Comparison of ENCODE assay signal across 8 cellular contexts in the genomic region with DNA sequence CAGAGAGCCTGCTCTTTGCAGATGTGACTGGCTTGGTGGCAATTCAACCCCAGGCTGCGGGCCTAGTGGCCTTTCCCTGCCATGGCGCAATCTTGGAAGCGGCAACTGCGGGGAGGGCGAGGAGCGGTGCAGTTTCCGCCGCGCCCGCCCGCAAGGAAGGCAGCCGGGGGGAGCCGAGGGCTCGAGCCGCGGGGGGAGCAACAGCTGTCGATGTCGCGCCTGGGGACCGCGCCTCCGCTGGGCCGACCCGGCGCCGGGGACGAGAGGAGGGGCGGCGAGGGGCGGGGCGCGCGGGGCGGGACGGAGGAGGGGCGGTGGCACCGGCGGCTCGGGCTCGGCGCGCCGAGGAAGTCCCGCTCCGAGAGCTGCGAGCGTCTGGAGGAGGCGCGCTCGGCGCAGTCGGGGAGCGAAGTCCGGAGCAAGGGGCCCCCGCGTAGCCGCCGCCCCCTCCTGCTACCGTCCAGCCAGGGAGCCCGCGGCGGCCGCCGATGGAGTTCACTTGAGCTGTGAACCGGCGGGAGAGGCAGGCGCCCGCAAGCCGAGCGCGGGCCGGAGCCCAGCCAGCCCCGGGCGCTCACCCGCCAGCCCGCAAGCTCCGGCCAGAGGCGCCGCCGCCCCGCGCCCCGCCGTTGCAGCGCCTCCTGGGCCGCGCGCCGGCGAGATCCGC.
DNase-seq lines count a peak whose midpoint lies in the region; ATAC-seq, FAIRE-seq and TF ChIP-seq lines count a peak whose summit lies in the region.

No MANE protein-coding gene starts in this region.

- H3K27ac ChIP-seq in SK-N-MC = no peak overlapping the region
- H3K27ac ChIP-seq in astrocyte (ENCODE audit: low read depth, low read length) = peak overlapping the region; percentile 83
- no peak overlapping the region for H3K27ac ChIP-seq in iPS DF 6.9 (ENCODE audit: low read length)

- WGBS in iPS DF 6.9 (ENCODE audit: insufficient coverage, insufficient read length) = no CpG with 5 or more reads among the region's 91 CpGs

- peak overlapping the region; percentile 93 for H3K4me2 ChIP-seq in astrocyte (ENCODE audit: low read length)
- H3K4me2 ChIP-seq in skeletal muscle satellite cell (ENCODE audit: low read length) = peak overlapping the region; percentile 90

- TF ChIP-seq CTCF in astrocyte (IDR thresholded peaks at IDR 0.05; ENCODE audit: insufficient read depth, low read depth, low read length) = no peak

- H3K27me3 ChIP-seq in astrocyte (ENCODE audit: insufficient read depth, low read length) (no peaks in the 10 kb centered on the region), iPS DF 6.9 (ENCODE audit: control insufficient read depth, insufficient read depth, low read length) (peaks cover 5% of the 10 kb centered on the region), skeletal muscle satellite cell (ENCODE audit: control insufficient read depth, insufficient read depth, low read length) (no peaks in the 10 kb centered on the region)

- H4K20me1 ChIP-seq in astrocyte (ENCODE audit: insufficient read depth, low read length) = peaks cover 28% of the 10 kb centered on the region

- H3K4me3 ChIP-seq in SK-N-MC (peak overlapping the region; percentile 93), astrocyte (ENCODE audit: insufficient read depth, low read depth, low read length) (peak overlapping the region; percentile 78), iPS DF 6.9 (ENCODE audit: low read length) (peak overlapping the region; percentile 99), skeletal muscle satellite cell (ENCODE audit: low read length) (peak overlapping the region; percentile 97)

- H3K9me3 Mint-ChIP-seq in astrocyte (ENCODE audit: unreplicated experiment) = no peaks in the 10 kb centered on the region

- ATAC-seq in GM21360 (IDR thresholded peaks at IDR 0.05; ENCODE audit: unreplicated experiment) = peak; percentile 70

- H3K9me3 ChIP-seq in SK-N-MC (ENCODE audit: low read depth, low read length) = no peaks in the 10 kb centered on the region
- no peaks in the 10 kb centered on the region for H3K9me3 ChIP-seq in astrocyte (ENCODE audit: insufficient read depth, low read depth, low read length)
- H3K9me3 ChIP-seq in iPS DF 6.9 (ENCODE audit: control insufficient read depth, insufficient read depth, low read length) = no peaks in the 10 kb centered on the region
- H3K9me3 ChIP-seq in skeletal muscle satellite cell (replicated peaks; ENCODE audit: low read length) = no peaks in the 10 kb centered on the region

- H3K9ac ChIP-seq in SK-N-MC (ENCODE audit: insufficient read length) = peak overlapping the region; percentile 67
- peak overlapping the region; percentile 92 for H3K9ac ChIP-seq in astrocyte (ENCODE audit: low read length)
- H3K9ac ChIP-seq in skeletal muscle satellite cell (ENCODE audit: low read depth, low read length) = peak overlapping the region; percentile 94

- in situ Hi-C loops in Caki2 (cut with HindIII; ENCODE audit: low pct_unique_long_range_greater_than_20kb, low sequenced_read_pairs) (no loop called here), KBM-7 (cut with MboI; ENCODE audit: low pct_unique_long_range_greater_than_20kb, low sequenced_read_pairs) (no loop called here), ACHN (cut with HindIII; ENCODE audit: low pct_ligation_motif_present, low pct_unique_long_range_greater_than_20kb, low sequenced_read_pairs) (no loop called here)

- H3K27ac Mint-ChIP-seq in astrocyte (ENCODE audit: unreplicated experiment) = peak overlapping the region; percentile 83

- H3K27me3 Mint-ChIP-seq in astrocyte (ENCODE audit: low read depth, unreplicated experiment) = no peaks in the 10 kb centered on the region

- H2AFZ ChIP-seq in astrocyte (ENCODE audit: low read depth, low read length) = peak overlapping the region; percentile 27

- H3K4me1 ChIP-seq in astrocyte (ENCODE audit: insufficient read depth, low read length) = peaks cover 5% of the 10 kb centered on the region
- H3K4me1 ChIP-seq in iPS DF 6.9 (ENCODE audit: control insufficient read depth, insufficient read depth, low read length) = 0 out of 2 replicates have a peak, but pooled peaks cover 4% of the 10 kb centered on the region
- H3K4me1 ChIP-seq in skeletal muscle satellite cell (ENCODE audit: control insufficient read depth, insufficient read depth, low read length) = peaks cover 24% of the 10 kb centered on the region

- no peaks in the 10 kb centered on the region for H3K36me3 Mint-ChIP-seq in astrocyte (ENCODE audit: low read depth, unreplicated experiment)

- DNase-seq in Caki2 (ENCODE audit: low read depth) (peak; percentile 81), KBM-7 (peak; percentile 28), SK-N-MC (ENCODE audit: low read depth, low spot score) (no peak), astrocyte (ENCODE audit: low read depth) (peak; percentile 51), iPS DF 6.9 (ENCODE audit: low read depth, low spot score) (no peak), ACHN (no peak)

- peaks cover 3% of the 10 kb centered on the region; the same call in 1 of the 2 replicates for H3K36me3 ChIP-seq in SK-N-MC (ENCODE audit: insufficient read depth, low read length)
- H3K36me3 ChIP-seq in astrocyte (ENCODE audit: insufficient read depth, low read length) = no peaks in the 10 kb centered on the region
- H3K36me3 ChIP-seq in iPS DF 6.9 (ENCODE audit: control insufficient read depth, insufficient read depth, low read length) = no peaks in the 10 kb centered on the region; the same call in 1 of the 2 replicates
- no peaks in the 10 kb centered on the region for H3K36me3 ChIP-seq in skeletal muscle satellite cell (ENCODE audit: insufficient read depth, low read length)

- H3K4me3 Mint-ChIP-seq in astrocyte (ENCODE audit: unreplicated experiment) = peak overlapping the region; percentile 86

- peaks cover 19% of the 10 kb centered on the region for H3K4me1 Mint-ChIP-seq in astrocyte (ENCODE audit: low read depth, unreplicated experiment)

- FAIRE-seq in astrocyte (lab: Jason Lieb, UNC) = no peak

- H3K79me2 ChIP-seq in astrocyte (ENCODE audit: insufficient read depth, low read length) = peaks cover 42% of the 10 kb centered on the region

Comparison
In these comparisons a context has a peak if more than half of its experiments do, and no peak if none do; other contexts are left out.
1. DNase-seq: peak in Caki2 (single experiment), KBM-7 (single experiment) and astrocyte (single experiment); none in SK-N-MC (single experiment), iPS DF 6.9 (single experiment) and ACHN (single experiment).
2. Peak in every context shown above with its lines, with median percentiles within 50 percentile points of each other: H3K4me3 ChIP-seq and H3K9ac ChIP-seq.